Comparison of ENCODE assay signal across 14 cellular contexts in genomic region chr1:93662481-93663190, GRCh38. TPM values are rescaled to one million over a fixed set of nuclear protein-coding genes. Genes with fewer than 3 reads are reported as not detected.
DNase-seq lines count a peak whose midpoint lies in the region; ATAC-seq and TF ChIP-seq lines count a peak whose summit lies in the region.
"Had no signal": no experiment of that assay in that cellular context is flagged by ENCODE, and none has a peak within 500 bp of the region (broad histone marks: within the 10 kb centered on the region; RNA-seq: fewer than 3 reads in every experiment).

No MANE protein-coding gene starts in this region.

- no peak for TF ChIP-seq EP300 in sigmoid colon (IDR thresholded peaks at IDR 0.05)

- DNase-seq in SJSA1 (ENCODE audit: low read depth in 1 of 2, low spot score in 2 of 2) (peak in 1 of 2 experiments; percentile 26), fibroblast of pulmonary artery (ENCODE audit: low read depth) (peak; percentile 57), sigmoid colon (no peak)
- DNase-seq in activated CD4-positive, CD25-positive, alpha-beta regulatory T cell (lab: John Stamatoyannopoulos, UW) = no peak
- no peak for DNase-seq in stimulated activated naive CD4-positive, alpha-beta T cell treated with Interleukin-2 at 50 U/mL for 16 hours (lab: John Stamatoyannopoulos, UW)
- DNase-seq: activated CD8-positive, alpha-beta T cell treated with anti-CD3 and anti-CD28 coated beads for 36 hours; hypothalamus; NCI-H1417; psoas muscle; SIG-M5 had no signal

- no peak for TF ChIP-seq POLR2A in sigmoid colon (IDR thresholded peaks at IDR 0.05)

- H3K4me3 ChIP-seq in SJSA1 = 0 out of 2 replicates have a peak overlapping the region, but pooled peaks have one; percentile 2
- H3K4me3 ChIP-seq in fibroblast of pulmonary artery (replicated peaks; ENCODE audit: low read depth, low read length) = no peak overlapping the region
- peak overlapping the region in 1 of 4 donors; percentile 6 for H3K4me3 ChIP-seq in sigmoid colon
- H3K4me3 ChIP-seq: cardiac muscle cell had no signal

- H3K9me3 ChIP-seq in SJSA1 (replicated peaks) = no peaks in the 10 kb centered on the region
- no peaks in the 10 kb centered on the region for H3K9me3 ChIP-seq in sigmoid colon
- H3K9me3 ChIP-seq: psoas muscle had no signal

- H3K4me1 ChIP-seq in SJSA1 (replicated peaks) (peaks cover 76% of the 10 kb centered on the region), sigmoid colon (peaks cover 0 to 74% (median 70%) of the 10 kb centered on the region in 4 donors)

- intact Hi-C loops in sigmoid colon (cut with DNase I) = no loop called here

- 89 to 94% methylated on average over 7 of the region's 7 CpGs for WGBS in sigmoid colon, 2 donors

- H3K27ac ChIP-seq in SJSA1 = peak overlapping the region; percentile 97
- peak overlapping the region; percentile 71 to 86 (median 79) for H3K27ac ChIP-seq in sigmoid colon
- H3K27ac ChIP-seq: cardiac muscle cell, psoas muscle had no signal

- H3K36me3 ChIP-seq in SJSA1 (peaks cover 77% of the 10 kb centered on the region), sigmoid colon (no peaks in the 10 kb centered on the region)
- H3K36me3 ChIP-seq: cardiac muscle cell had no signal

- TF ChIP-seq CTCF in fibroblast of pulmonary artery (IDR thresholded peaks at IDR 0.05; ENCODE audit: low read length, missing control alignments) = no peak
- no peak for TF ChIP-seq CTCF in sigmoid colon (IDR thresholded peaks at IDR 0.05)

- H3K27me3 ChIP-seq in SJSA1 (replicated peaks) = no peaks in the 10 kb centered on the region
- H3K27me3 ChIP-seq in sigmoid colon = no peaks in the 10 kb centered on the region
- H3K27me3 ChIP-seq: cardiac muscle cell had no signal

- ATAC-seq in GM18508 (IDR thresholded peaks at IDR 0.05; ENCODE audit: insufficient read depth, unreplicated experiment) (peak; percentile 9), GM21381 (IDR thresholded peaks at IDR 0.05; ENCODE audit: unreplicated experiment) (no peak), HG03095 (IDR thresholded peaks at IDR 0.05; ENCODE audit: unreplicated experiment) (no peak)
- ATAC-seq: activated CD8-positive, alpha-beta T cell treated with anti-CD3 and anti-CD28 coated beads for 36 hours; psoas muscle had no signal

RNA-seq across cellular contexts. Expression of gene BCAR3, which starts 19.0 kb away (rescaled TPM):
- 49.5 and 50.4 TPM in 2 replicates for total RNA-seq in SJSA1 (2014; rRNA removed; shearing (Covaris generic))
- total RNA-seq in sigmoid colon = 10 to 100 TPM; 12.3 to 22.1 (median 18.2) TPM
- 10 to 100 TPM; 24.8 to 43.2 (median 39.5) TPM for polyA plus RNA-seq in sigmoid colon
